ENCODE assay signal across 16 cellular contexts in the genomic region with DNA sequence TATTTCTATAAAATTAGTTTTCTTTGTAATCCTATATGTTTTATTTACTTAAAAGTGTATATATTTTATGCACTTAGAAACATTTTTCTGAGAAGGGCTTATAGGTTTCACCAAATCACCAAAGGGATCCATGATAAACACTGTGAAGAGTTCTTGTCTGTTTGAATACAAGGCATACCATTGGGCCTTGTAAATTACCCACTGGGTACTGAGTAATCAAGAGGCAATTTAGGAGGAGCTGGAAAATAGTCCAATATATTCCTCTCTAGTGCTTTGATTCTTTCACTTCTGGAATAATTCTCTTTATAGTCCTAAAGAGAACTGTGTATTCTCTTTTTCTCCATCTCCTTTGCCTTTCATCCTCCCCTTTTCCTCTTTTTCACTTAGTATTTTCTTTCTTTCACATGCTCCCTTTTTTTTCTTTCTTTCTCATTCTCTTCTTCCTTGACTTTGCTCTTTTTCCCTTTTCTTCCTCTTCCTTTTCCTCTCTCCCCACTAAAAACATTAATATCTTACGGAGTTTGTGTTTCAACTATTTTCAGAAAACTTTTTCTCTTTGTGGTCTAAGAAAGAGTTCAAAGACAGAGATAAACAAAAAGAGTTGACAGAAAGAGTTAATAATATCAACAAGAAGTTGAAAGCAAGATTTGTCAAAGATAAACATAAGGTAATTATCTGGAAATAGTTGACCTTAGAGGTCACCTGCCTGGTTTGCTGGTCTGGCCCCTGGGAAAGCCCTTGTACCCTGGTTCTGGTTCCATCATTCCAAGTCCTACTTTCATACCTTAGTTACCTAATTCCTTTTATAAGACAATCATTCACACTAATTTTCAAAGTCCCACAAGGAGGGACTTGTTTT.
DNase-seq lines count a peak whose midpoint lies in the region; ATAC-seq and TF ChIP-seq lines count a peak whose summit lies in the region.
"Had no signal": no experiment of that assay in that cellular context is flagged by ENCODE, and none has a peak within 500 bp of the region (broad histone marks: within the 10 kb centered on the region; RNA-seq: fewer than 3 reads in every experiment).

No MANE protein-coding gene starts in this region.

- DNase-seq in Caco-2 (peak in 1 of 2 experiments; percentile 33), chondrocyte (ENCODE audit: low spot score) (no peak), osteoblast (ENCODE audit: insufficient read length, low spot score, missing footprints) (no peak), Right ventricle myocardium superior (no peak)
- no peak for DNase-seq in stimulated activated CD4-positive, alpha-beta T cell treated with anti-CD3 and anti-CD28 coated beads, Interleukin-2, amount 100 ng/mL, for 24 hours
- DNase-seq: activated CD4-positive, alpha-beta T cell treated with anti-CD3 and anti-CD28 coated beads, Interleukin-2, amount 50 U/mL, for 4 hours; colonic mucosa; DMS153; NCI-H2081; NCI-H82; T-helper 9 cell had no signal

- H3K4me3 Mint-ChIP-seq in Caco-2 (ENCODE audit: unreplicated experiment) (no peak overlapping the region), chondrocyte (ENCODE audit: unreplicated experiment) (no peak overlapping the region)
- H3K4me3 Mint-ChIP-seq: natural killer cell treated with Interleukin-12 subunit alpha and Interleukin-12 subunit beta and Interleukin-15 and Interleukin-18, amount 100 ng/mL, for 72 hours had no signal

- POLR2A ChIA-PET in Caco-2 (lab: Charles Lee): interaction anchor here (0.6 kb wide), 1 partner anchor 536 kb away, joined by 3 read pairs; no protein-coding TSS in a partner anchor

- H3K9me3 Mint-ChIP-seq in Caco-2 (ENCODE audit: unreplicated experiment): no peaks in the 10 kb centered on the region
- no peaks in the 10 kb centered on the region for H3K9me3 Mint-ChIP-seq in chondrocyte (ENCODE audit: low read depth)
- H3K9me3 Mint-ChIP-seq: natural killer cell treated with Interleukin-12 subunit alpha and Interleukin-12 subunit beta and Interleukin-15 and Interleukin-18, amount 100 ng/mL, for 72 hours had no signal

- no peaks in the 10 kb centered on the region for H3K36me3 Mint-ChIP-seq in Caco-2 (ENCODE audit: insufficient read depth, unreplicated experiment)
- no peaks in the 10 kb centered on the region for H3K36me3 Mint-ChIP-seq in chondrocyte (ENCODE audit: low read depth)
- H3K36me3 Mint-ChIP-seq: natural killer cell treated with Interleukin-12 subunit alpha and Interleukin-12 subunit beta and Interleukin-15 and Interleukin-18, amount 100 ng/mL, for 72 hours had no signal

- no TSS peak for BruUV-seq in Caco-2 (replicated peaks; lab: Mats Ljungman, UMichigan)

- H3K27me3 Mint-ChIP-seq in Caco-2 (ENCODE audit: insufficient read depth, unreplicated experiment): no peaks in the 10 kb centered on the region
- H3K27me3 Mint-ChIP-seq in chondrocyte (ENCODE audit: low read depth): no peaks in the 10 kb centered on the region
- H3K27me3 Mint-ChIP-seq: natural killer cell treated with Interleukin-12 subunit alpha and Interleukin-12 subunit beta and Interleukin-15 and Interleukin-18, amount 100 ng/mL, for 72 hours had no signal

- no peak overlapping the region for H2AFZ ChIP-seq in osteoblast (ENCODE audit: low read length)

- intact Hi-C loops in Caco-2 (cut with micrococcal nuclease; ENCODE audit: unreplicated experiment) (loop anchor here (5.0 kb wide), 1 partner anchor 42 kb away; no protein-coding TSS in a partner anchor), Right ventricle myocardium superior (cut with DNase I) (no loop called here)

- CTCF ChIA-PET in Caco-2 (lab: Charles Lee): no interaction called here

- ATAC-seq in Right ventricle myocardium superior (ENCODE audit: poor library complexity) (no peak), GM21423 (IDR thresholded peaks at IDR 0.05; ENCODE audit: unreplicated experiment) (no peak), GM19351 (IDR thresholded peaks at IDR 0.05; ENCODE audit: unreplicated experiment) (no peak)
- ATAC-seq: natural killer cell treated with Interleukin-12 subunit alpha and Interleukin-12 subunit beta and Interleukin-15 and Interleukin-18, amount 100 ng/mL, for 72 hours; Right ventricle myocardium inferior had no signal

- H3K27ac ChIP-seq in HUES48 (ENCODE audit: low read depth, low read length) (peak overlapping the region; percentile 24), osteoblast (ENCODE audit: low read depth, low read length) (peak overlapping the region; percentile 1)
- H3K27ac ChIP-seq: colonic mucosa had no signal

- H3K9ac ChIP-seq in HUES48 (ENCODE audit: low read depth, low read length): no peak overlapping the region

- H3K27me3 ChIP-seq in Caco-2 (replicated peaks; ENCODE audit: control insufficient read depth, insufficient read depth, low read length) (no peaks in the 10 kb centered on the region), HUES48 (ENCODE audit: control insufficient read depth, insufficient read depth, low read length) (no peaks in the 10 kb centered on the region), osteoblast (ENCODE audit: insufficient read depth, low read length) (no peaks in the 10 kb centered on the region)
- H3K27me3 ChIP-seq: colonic mucosa had no signal

- peaks cover 33% of the 10 kb centered on the region for H3K4me1 Mint-ChIP-seq in Caco-2 (ENCODE audit: low read depth, unreplicated experiment)
- H3K4me1 Mint-ChIP-seq in chondrocyte (ENCODE audit: low read depth): peaks cover 43% of the 10 kb centered on the region

- H3K4me1 ChIP-seq in Caco-2: peaks cover 27% of the 10 kb centered on the region
- H3K4me1 ChIP-seq in HUES48 (ENCODE audit: control insufficient read depth, insufficient read depth, low read length): peaks cover 71% of the 10 kb centered on the region
- H3K4me1 ChIP-seq in osteoblast (ENCODE audit: insufficient read depth, low read length): peaks cover 24% of the 10 kb centered on the region

- H3K9me3 ChIP-seq in Caco-2 (no peaks in the 10 kb centered on the region), HUES48 (ENCODE audit: control insufficient read depth, insufficient read depth, low read length) (no peaks in the 10 kb centered on the region), osteoblast (ENCODE audit: low read depth, low read length) (no peaks in the 10 kb centered on the region)
- H3K9me3 ChIP-seq: colonic mucosa had no signal

- no peaks in the 10 kb centered on the region for H3K79me2 ChIP-seq in osteoblast (ENCODE audit: insufficient read depth, low read length)

- H4K20me1 ChIP-seq in osteoblast (ENCODE audit: insufficient read depth, low read length): no peaks in the 10 kb centered on the region

- peak overlapping the region; percentile 24 for H3K4me2 ChIP-seq in osteoblast (ENCODE audit: insufficient read depth, low read length)

- TF ChIP-seq CTCF in Caco-2 (IDR thresholded peaks at IDR 0.05; ENCODE audit: insufficient read depth in 1 of 2, low read depth in 1 of 2, low read length in 1 of 2, severe bottlenecking in 1 of 2, unreplicated experiment in 1 of 2): no peak
- TF ChIP-seq CTCF in chondrocyte (IDR thresholded peaks at IDR 0.05): no peak
- no peak for TF ChIP-seq CTCF in osteoblast (IDR thresholded peaks at IDR 0.05; ENCODE audit: extremely low read depth, low read depth, low read length)

- H3K36me3 ChIP-seq in Caco-2 (ENCODE audit: control insufficient read depth, insufficient read depth, low read length) (no peaks in the 10 kb centered on the region), HUES48 (ENCODE audit: control insufficient read depth, insufficient read depth, low read length) (no peaks in the 10 kb centered on the region), osteoblast (ENCODE audit: insufficient read depth, low read length) (no peaks in the 10 kb centered on the region)
- H3K36me3 ChIP-seq: colonic mucosa had no signal

- H3K27ac Mint-ChIP-seq in Caco-2 (ENCODE audit: unreplicated experiment) (peak overlapping the region; percentile 13), chondrocyte (ENCODE audit: unreplicated experiment) (peak overlapping the region; percentile 59)

- H3K4me3 ChIP-seq in Caco-2 (ENCODE audit: low read depth, low read length) (no peak overlapping the region), HUES48 (ENCODE audit: low read depth, low read length) (no peak overlapping the region), osteoblast (ENCODE audit: insufficient read depth, low read length) (no peak overlapping the region)
- H3K4me3 ChIP-seq: colonic mucosa had no signal
